ENCODE assay signal across 18 cellular contexts in the genomic region with DNA sequence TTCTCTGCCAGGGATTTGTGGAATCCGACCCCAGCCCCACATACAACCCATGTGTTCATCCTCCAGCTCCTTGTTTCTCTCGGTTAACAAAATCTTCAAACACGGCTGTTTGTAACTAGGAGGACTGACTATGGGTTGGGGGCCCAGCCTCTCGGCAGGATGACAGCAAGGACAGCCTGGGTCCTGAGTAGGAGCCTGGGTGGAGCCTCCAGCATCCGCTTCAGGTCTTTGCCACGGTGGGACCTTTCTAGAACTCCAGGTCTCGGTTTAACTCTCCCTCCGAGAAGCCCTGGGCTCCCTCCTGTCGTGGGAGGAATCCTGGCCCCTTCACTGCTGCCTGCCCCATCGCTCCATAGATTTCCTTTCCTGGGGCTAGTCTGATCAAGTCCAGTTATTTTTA.
"Had no signal": no experiment of that assay in that cellular context is flagged by ENCODE, and none has a peak within 500 bp of the region (broad histone marks: within the 10 kb centered on the region; RNA-seq: fewer than 3 reads in every experiment).

No MANE protein-coding gene starts in this region.

- DNase-seq: caudate nucleus; effector CD4-positive, alpha-beta T cell; endodermal cell; erythroblast; foreskin keratinocyte; kidney glomerular epithelial cell; mammary epithelial cell; stimulated activated CD4-positive, alpha-beta T cell treated with anti-CD3 and anti-CD28 coated beads, Interleukin-4, amount 100 ng/mL, for 24 hours; stimulated activated naive B cell treated with anti-CD40 and anti-IgM and Interleukin-4, amounts not matched to agents 10 μg/mL and 1 μg/mL and 100 μg/mL, for 72 hours; stimulated activated naive CD8-positive, alpha-beta T cell treated with anti-CD3 and anti-CD28 coated beads, Interleukin-15, amount 100 ng/mL, for 72 hours; testis had no signal

- ATAC-seq: foreskin keratinocyte; mucosa of descending colon; naive thymus-derived CD8-positive, alpha-beta T cell; right cardiac atrium; stimulated activated naive B cell treated with anti-CD40 and anti-IgM and Interleukin-4, amounts not matched to agents 10 μg/mL and 1 μg/mL and 100 μg/mL, for 72 hours; stimulated activated naive CD8-positive, alpha-beta T cell treated with anti-CD3 and anti-CD28 coated beads, Interleukin-15, amount 100 ng/mL, for 72 hours had no signal

- H3K27ac Mint-ChIP-seq: endodermal cell; naive thymus-derived CD8-positive, alpha-beta T cell had no signal

- H3K4me1 Mint-ChIP-seq: stimulated activated naive B cell treated with anti-CD40 and anti-IgM and Interleukin-4, amounts not matched to agents 10 μg/mL and 1 μg/mL and 100 μg/mL, for 72 hours; stimulated activated naive CD8-positive, alpha-beta T cell treated with anti-CD3 and anti-CD28 coated beads, Interleukin-15, amount 100 ng/mL, for 72 hours had no signal

- H3K27me3 ChIP-seq: hepatocyte, testis, tibial nerve had no signal

- H3K27me3 Mint-ChIP-seq: stimulated activated naive CD8-positive, alpha-beta T cell treated with anti-CD3 and anti-CD28 coated beads, Interleukin-15, amount 100 ng/mL, for 72 hours had no signal

- H2AFZ ChIP-seq: hepatocyte had no signal

- H3K36me3 ChIP-seq: tibial nerve had no signal

- H3K27ac ChIP-seq: coronary artery, foreskin keratinocyte, hepatocyte, testis, tibial nerve had no signal

- H3K4me1 ChIP-seq: foreskin keratinocyte, testis, tibial nerve had no signal

- H3K9me3 ChIP-seq: mucosa of descending colon, testis, tibial nerve had no signal

- H3K36me3 Mint-ChIP-seq: naive thymus-derived CD8-positive, alpha-beta T cell; stimulated activated naive B cell treated with anti-CD40 and anti-IgM and Interleukin-4, amounts not matched to agents 10 μg/mL and 1 μg/mL and 100 μg/mL, for 72 hours had no signal

- FAIRE-seq: endothelial cell of umbilical vein had no signal

- H3K4me2 ChIP-seq: hepatocyte had no signal

- H3K4me3 ChIP-seq: coronary artery, hepatocyte, mucosa of descending colon, testis, tibial nerve had no signal

- H3K4me3 Mint-ChIP-seq: endodermal cell; naive thymus-derived CD8-positive, alpha-beta T cell; stimulated activated naive B cell treated with anti-CD40 and anti-IgM and Interleukin-4, amounts not matched to agents 10 μg/mL and 1 μg/mL and 100 μg/mL, for 72 hours; stimulated activated naive CD8-positive, alpha-beta T cell treated with anti-CD3 and anti-CD28 coated beads, Interleukin-15, amount 100 ng/mL, for 72 hours had no signal

- H3K9me3 Mint-ChIP-seq: endodermal cell; naive thymus-derived CD8-positive, alpha-beta T cell; stimulated activated naive B cell treated with anti-CD40 and anti-IgM and Interleukin-4, amounts not matched to agents 10 μg/mL and 1 μg/mL and 100 μg/mL, for 72 hours; stimulated activated naive CD8-positive, alpha-beta T cell treated with anti-CD3 and anti-CD28 coated beads, Interleukin-15, amount 100 ng/mL, for 72 hours had no signal
